ENCODE assay signal across 8 cellular contexts in genomic region chr2:31170071-31170698, GRCh38. TPM values are rescaled to one million over a fixed set of nuclear protein-coding genes. Genes with fewer than 3 reads are reported as not detected.
A peak's percentile ranks its signal among the peaks of the same experiment; 100 is the strongest.
DNase-seq lines count a peak whose midpoint lies in the region; ATAC-seq and TF ChIP-seq lines count a peak whose summit lies in the region.

No MANE protein-coding gene starts in this region.

- no peak for TF ChIP-seq EP300 in SK-N-SH (IDR thresholded peaks at IDR 0.05; ENCODE audit: borderline replicate concordance in 1 of 2, low read depth in 1 of 2, low read length in 1 of 2)

- DNase-seq in DMS 273 treated with DMSO at 0.1 percent for 48 hours (lab: John Stamatoyannopoulos, UW) (peak; percentile 47), M059J (ENCODE audit: low read depth) (peak; percentile 51), SK-N-SH (peak; percentile 87), amygdala (lab: John Stamatoyannopoulos, UW) (peak in 49 of 56 donors; percentile 1 to 72 (median 36)), right atrium auricular region (ENCODE audit: low spot score) (peak; percentile 64), retina (peak; percentile 78)

- no peaks in the 10 kb centered on the region for H3K9me2 ChIP-seq in SK-N-SH

- H3K4me3 ChIP-seq in SK-N-SH (ENCODE audit: low read depth in 2 of 2, low read length in 1 of 2) (no peak overlapping the region; a peak in 1 of 4 replicates), right atrium auricular region (no peak overlapping the region)

- no peak overlapping the region for H3K27ac ChIP-seq in SK-N-SH (ENCODE audit: low read depth in 2 of 2, low read length in 1 of 2)
- no peak overlapping the region for H3K27ac ChIP-seq in right atrium auricular region

- WGBS in SK-N-SH (ENCODE audit: low lambda C conversion rate): 0% methylated on average over 4 of the region's 4 CpGs

- H3K9ac ChIP-seq in SK-N-SH: no peak overlapping the region

- peaks cover 0 to 11% of the 10 kb centered on the region in 2 experiments; a peak in 1 of 4 replicates for H3K4me1 ChIP-seq in SK-N-SH (ENCODE audit: control insufficient read depth in 1 of 2, insufficient read depth in 2 of 2, low read depth in 1 of 2, low read length in 1 of 2)
- H3K4me1 ChIP-seq in right atrium auricular region: no peaks in the 10 kb centered on the region

- POLR2A ChIA-PET in SK-N-SH (lab: Yijun Ruan, JAX): interaction anchor here (0.7 to 0.8 kb wide), 2 partner anchors 29 to 57 kb away, joined by 3 read pairs; no protein-coding TSS in a partner anchor

- H2AFZ ChIP-seq in SK-N-SH (ENCODE audit: low read depth): no peak overlapping the region

- H3K4me2 ChIP-seq in SK-N-SH: no peak overlapping the region

- no peaks in the 10 kb centered on the region for H3F3A ChIP-seq in SK-N-SH (replicated peaks; ENCODE audit: insufficient read depth)

- CTCF ChIA-PET in SK-N-SH (lab: Yijun Ruan, JAX): interaction anchor here (0.5 to 18.2 kb wide), 125 partner anchors 8 to 1069 kb away, joined by 3 to 535 read pairs (median 5); partner anchors contain the start of genes CAPN14, EHD3, GALNT14 and YPEL5

- no peaks in the 10 kb centered on the region for H4K20me1 ChIP-seq in SK-N-SH (ENCODE audit: insufficient read depth)

- H3K79me2 ChIP-seq in SK-N-SH (ENCODE audit: insufficient read depth): no peaks in the 10 kb centered on the region

- peak; percentile 100 for TF ChIP-seq RAD21 in SK-N-SH (IDR thresholded peaks at IDR 0.05; ENCODE audit: low read length)

- no peaks in the 10 kb centered on the region for H3K27me3 ChIP-seq in SK-N-SH (ENCODE audit: insufficient read depth)
- H3K27me3 ChIP-seq in right atrium auricular region: no peaks in the 10 kb centered on the region

- H3K9me3 ChIP-seq in SK-N-SH (no peaks in the 10 kb centered on the region), right atrium auricular region (no peaks in the 10 kb centered on the region)

- TF ChIP-seq CTCF in SK-N-SH (IDR thresholded peaks at IDR 0.05): peak; percentile 97
- peak; percentile 79 to 91 for TF ChIP-seq CTCF in right atrium auricular region (IDR thresholded peaks at IDR 0.05)

- peak; percentile 87 for ATAC-seq in GM21723 (IDR thresholded peaks at IDR 0.05; ENCODE audit: unreplicated experiment)
- ATAC-seq in HG03520 (IDR thresholded peaks at IDR 0.05; ENCODE audit: unreplicated experiment): no peak

- H3K36me3 ChIP-seq in SK-N-SH (replicated peaks in 1 of 2; ENCODE audit: control insufficient read depth in 1 of 2, insufficient read depth in 2 of 2, low read length in 1 of 2) (no peaks in the 10 kb centered on the region), right atrium auricular region (no peaks in the 10 kb centered on the region)

TF ChIP-seq in SK-N-SH, 30 proteins besides CTCF, POLR2A, EP300 and RAD21:
- TF ChIP-seq MXI1 (IDR thresholded peaks at IDR 0.05; ENCODE audit: low read depth, low read length) (peak; percentile 54; the same call in 1 of the 2 replicates), JUND (IDR thresholded peaks at IDR 0.05) (no peak), RXRA (IDR thresholded peaks at IDR 0.05; ENCODE audit: borderline replicate concordance, low read depth) (no peak), SMC3 (IDR thresholded peaks at IDR 0.05; ENCODE audit: low read depth, low read length) (peak; percentile 99), RCOR1 (IDR thresholded peaks at IDR 0.05; ENCODE audit: low read length) (0 out of 2 replicates have a peak, but pooled peaks have one; percentile 20), RFX5 (IDR thresholded peaks at IDR 0.05; ENCODE audit: low read length) (peak; percentile 66; the same call in 1 of the 2 replicates), ELF1 (IDR thresholded peaks at IDR 0.05) (no peak)

RNA-seq across cellular contexts. Expression of gene GALNT14, which starts 31.9 kb away (rescaled TPM):
- 0.20 TPM in 1 of 2 replicates, not detected in the other for total RNA-seq in M059J (2014; rRNA removed; shearing (Covaris generic))
- 1.6 and 1.8 TPM in 2 replicates for polyA plus RNA-seq in SK-N-SH (2012; rRNA removed)
- 0.90 and 2.2 TPM in 2 replicates for polyA plus RNA-seq in SK-N-SH (2012; cell fraction: cytosol; rRNA removed)
- polyA plus RNA-seq in SK-N-SH (2012; cell fraction: nucleus; rRNA removed): 2.0 and 2.1 TPM in 2 replicates
- total RNA-seq in right atrium auricular region: 1 to 10 TPM in 1 of 2 donors, under 1 TPM in 1; 0.15 to 1.0 TPM

RNA-seq across cellular contexts. Expression of gene CAPN14, which starts 47.1 kb away (rescaled TPM):
- total RNA-seq in M059J (2014; rRNA removed; shearing (Covaris generic)): 0.30 and 1.0 TPM in 2 replicates
- 0.08 and 0.11 TPM in 2 replicates for polyA plus RNA-seq in SK-N-SH (2012; rRNA removed)
- 0.08 and 0.12 TPM in 2 replicates for polyA plus RNA-seq in SK-N-SH (2012; cell fraction: cytosol; rRNA removed)
- 0.20 and 0.25 TPM in 2 replicates for polyA plus RNA-seq in SK-N-SH (2012; cell fraction: nucleus; rRNA removed)
- total RNA-seq in right atrium auricular region: under 1 TPM; 0.16 to 0.22 TPM

Comparison
In these comparisons a context has a peak if more than half of its experiments do, and no peak if none do; other contexts are left out.
1. DNase-seq: peak in every context shown above with its lines; median percentile 87 in SK-N-SH; 78 in retina; 64 in right atrium auricular region; 51 in M059J; 47 in DMS 273 treated with DMSO at 0.1 percent for 48 hours; 36 in amygdala.